ENCODE assay signal across 8 cellular contexts in genomic region chr5:131252824-131253171, GRCh38. TPM values are rescaled to one million over a fixed set of nuclear protein-coding genes. Genes with fewer than 3 reads are reported as not detected.
DNase-seq lines count a peak whose midpoint lies in the region; ATAC-seq and TF ChIP-seq lines count a peak whose summit lies in the region.

No MANE protein-coding gene starts in this region.

- no peaks in the 10 kb centered on the region for H3K36me3 ChIP-seq in GM06990 (ENCODE audit: control insufficient read depth, insufficient read depth, low read length)
- no peaks in the 10 kb centered on the region for H3K36me3 ChIP-seq in suprapubic skin

- H3K9me3 ChIP-seq in suprapubic skin: no peaks in the 10 kb centered on the region

- H3K27me3 Mint-ChIP-seq in activated T-cell treated with anti-CD3 and anti-CD28 coated beads, Interleukin-2, amount 50 U/mL, for 24 hours: no peaks in the 10 kb centered on the region
- no peaks in the 10 kb centered on the region for H3K27me3 Mint-ChIP-seq in memory B cell

- POLR2A ChIA-PET in HEK293T (lab: Yijun Ruan, JAX): no interaction called here

- peak overlapping the region; percentile 50 for H3K27ac ChIP-seq in suprapubic skin

- peak overlapping the region; percentile 98 for H3K27ac Mint-ChIP-seq in activated T-cell treated with anti-CD3 and anti-CD28 coated beads, Interleukin-2, amount 50 U/mL, for 24 hours
- peak overlapping the region; percentile 97 for H3K27ac Mint-ChIP-seq in memory B cell

- H3K9me3 Mint-ChIP-seq in activated T-cell treated with anti-CD3 and anti-CD28 coated beads, Interleukin-2, amount 50 U/mL, for 24 hours: no peaks in the 10 kb centered on the region
- no peaks in the 10 kb centered on the region for H3K9me3 Mint-ChIP-seq in memory B cell

- peaks cover 3% of the 10 kb centered on the region for H3K4me1 ChIP-seq in suprapubic skin

- TF ChIP-seq POLR2A in suprapubic skin (IDR thresholded peaks at IDR 0.05): peak in 1 of 2 donors; percentile 34

- H3K4me3 Mint-ChIP-seq in activated T-cell treated with anti-CD3 and anti-CD28 coated beads, Interleukin-2, amount 50 U/mL, for 24 hours: peak overlapping the region; percentile 91
- H3K4me3 Mint-ChIP-seq in memory B cell: peak overlapping the region; percentile 92

- WGBS in suprapubic skin: 76% methylated on average over 6 of the region's 6 CpGs

- peaks cover 74% of the 10 kb centered on the region for H3K4me1 Mint-ChIP-seq in activated T-cell treated with anti-CD3 and anti-CD28 coated beads, Interleukin-2, amount 50 U/mL, for 24 hours (ENCODE audit: low read depth)
- peaks cover 44% of the 10 kb centered on the region for H3K4me1 Mint-ChIP-seq in memory B cell

- TF ChIP-seq EP300 in suprapubic skin (IDR thresholded peaks at IDR 0.05): no peak

- TF ChIP-seq CTCF in GM06990 (IDR thresholded peaks at IDR 0.05; ENCODE audit: insufficient read depth, low read length, poor library complexity, severe bottlenecking) (no peak), suprapubic skin (IDR thresholded peaks at IDR 0.05) (no peak)

- CTCF ChIA-PET in HEK293T (lab: Yijun Ruan, JAX): no interaction called here

- DNase-seq in GM06990 (ENCODE audit: extremely low read depth, insufficient read length): peak; percentile 74
- DNase-seq in MV-4-11 (lab: John Stamatoyannopoulos, UW): peak; percentile 97
- peak; percentile 75 for DNase-seq in activated T-cell treated with anti-CD3 and anti-CD28 coated beads, Interleukin-2, amount 50 U/mL, for 24 hours
- peak; percentile 57 to 74 for DNase-seq in memory B cell (ENCODE audit: low spot score in 2 of 2)
- DNase-seq in suprapubic skin (ENCODE audit: low spot score in 2 of 2): no peak
- DNase-seq in NCI-H69 (lab: John Stamatoyannopoulos, UW): no peak
- no peak for DNase-seq in HEK293T (ENCODE audit: extremely low spot score)

- peaks cover 21% of the 10 kb centered on the region for H3K36me3 Mint-ChIP-seq in activated T-cell treated with anti-CD3 and anti-CD28 coated beads, Interleukin-2, amount 50 U/mL, for 24 hours (ENCODE audit: low read depth)
- H3K36me3 Mint-ChIP-seq in memory B cell: peaks cover 6% of the 10 kb centered on the region

- H3K27me3 ChIP-seq in GM06990 (replicated peaks; ENCODE audit: control insufficient read depth, insufficient read depth, low read length) (no peaks in the 10 kb centered on the region), suprapubic skin (no peaks in the 10 kb centered on the region)

- ATAC-seq in GM21717 (IDR thresholded peaks at IDR 0.05; ENCODE audit: unreplicated experiment) (peak; percentile 82), memory B cell (ENCODE audit: low read depth) (peak; percentile 90)

- H3K4me3 ChIP-seq in GM06990 (replicated peaks; ENCODE audit: low read depth, low read length) (peak overlapping the region; percentile 48), suprapubic skin (no peak overlapping the region)

TF ChIP-seq in HEK293T, 16 proteins besides CTCF, POLR2A, EP300 and RAD21:
- TF ChIP-seq ZNF384 (IDR thresholded peaks at IDR 0.05) (no peak), ARNT (IDR thresholded peaks at IDR 0.05) (no peak)

RNA-seq across cellular contexts. Expression of gene CDC42SE2, which starts 11.1 kb away (rescaled TPM):
- 10 to 100 TPM; 32.4 to 46.6 (median 36.7) TPM for total RNA-seq in suprapubic skin

Comparison
In these comparisons a context has a peak if more than half of its experiments do, and no peak if none do; other contexts are left out.
1. DNase-seq: peak in GM06990 (single experiment), MV-4-11 (single experiment), activated T-cell treated with anti-CD3 and anti-CD28 coated beads, Interleukin-2, amount 50 U/mL, for 24 hours (single experiment) and memory B cell (2 of 2); none in suprapubic skin (0 of 2), NCI-H69 (single experiment) and HEK293T (single experiment).